ENCODE assay signal across 17 cellular contexts in the genomic region with DNA sequence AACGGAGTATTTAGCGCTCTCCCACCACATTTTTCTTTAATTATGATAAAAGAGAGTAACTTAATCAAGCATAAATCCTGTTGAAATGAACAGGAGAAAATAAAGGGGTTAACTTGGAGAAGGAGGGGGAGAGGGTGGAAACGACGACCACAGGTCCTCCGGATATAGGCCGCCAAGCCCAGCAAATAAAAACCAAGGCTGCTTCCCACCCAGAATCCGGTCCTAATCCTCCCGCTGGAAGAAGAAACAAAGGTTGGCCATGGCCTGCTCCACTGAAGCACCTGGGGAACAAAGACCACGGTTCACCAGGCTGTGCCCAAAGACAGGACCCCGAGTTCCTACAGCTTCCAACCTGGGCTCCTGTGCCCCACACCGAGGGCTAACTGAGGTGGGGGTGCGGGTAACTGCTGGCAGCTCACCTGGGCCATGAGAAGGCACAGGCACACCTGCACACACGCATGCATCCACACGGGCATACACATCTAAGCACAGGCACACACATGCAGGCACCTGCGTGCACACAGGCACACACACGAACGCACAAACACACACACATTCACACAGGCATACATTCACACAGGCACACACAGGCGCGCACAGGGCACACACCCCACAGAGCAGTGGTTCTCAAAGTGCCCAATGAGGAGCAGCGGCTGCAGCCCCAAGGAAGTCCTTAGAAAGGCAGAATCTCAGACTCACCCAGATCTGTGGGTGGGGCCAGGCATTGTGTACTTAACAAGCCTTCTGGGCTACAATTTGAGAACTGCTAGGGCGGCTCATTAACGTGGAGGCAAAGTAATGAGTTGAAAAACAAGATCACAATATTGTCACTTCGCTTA.
DNase-seq lines count a peak whose midpoint lies in the region; ATAC-seq and TF ChIP-seq lines count a peak whose summit lies in the region.
"Had no signal": no experiment of that assay in that cellular context is flagged by ENCODE, and none has a peak within 500 bp of the region (broad histone marks: within the 10 kb centered on the region; RNA-seq: fewer than 3 reads in every experiment).

No MANE protein-coding gene starts in this region.

- no peaks in the 10 kb centered on the region for H3K23me2 ChIP-seq in H9 (ENCODE audit: insufficient read length, low read depth, low read length, poor library complexity, severe bottlenecking)

- H3K27me3 Mint-ChIP-seq in H9 (ENCODE audit: low read depth), result peaks cover 8% of the 10 kb centered on the region
- H3K27me3 Mint-ChIP-seq: activated CD8-positive, alpha-beta memory T cell treated with anti-CD3 and anti-CD28 coated beads, Interleukin-2, amount 10 ng/mL, durations not matched to agents 7 days and 5 days had no signal

- peak overlapping the region; percentile 41 for H3K18ac ChIP-seq in H9 (ENCODE audit: insufficient read length, low read depth, low read length)

- no peaks in the 10 kb centered on the region for H3K9me3 ChIP-seq in H9 (ENCODE audit: control insufficient read depth, low read depth, low read length)
- H3K9me3 ChIP-seq in SK-N-SH, result no peaks in the 10 kb centered on the region
- no peaks in the 10 kb centered on the region for H3K9me3 ChIP-seq in iPS-20b (ENCODE audit: insufficient read depth, low read depth, low read length)
- H3K9me3 ChIP-seq in aorta (ENCODE audit: control insufficient read depth, low read length), result no peaks in the 10 kb centered on the region
- H3K9me3 ChIP-seq: heart right ventricle had no signal

- no peak for TF ChIP-seq CTCF in H9 (conservative IDR thresholded peaks at IDR 0.05)
- no peak for TF ChIP-seq CTCF in SK-N-SH (IDR thresholded peaks at IDR 0.05)

- no peak overlapping the region for H2BK15ac ChIP-seq in H9 (ENCODE audit: low read depth, low read length)

- no peaks in the 10 kb centered on the region for H3F3A ChIP-seq in SK-N-SH (replicated peaks; ENCODE audit: insufficient read depth)

- DNase-seq in H9 (peak; percentile 58), SK-N-SH (no peak), NCI-H226 (no peak), aorta (no peak), cerebellar cortex (ENCODE audit: low spot score) (no peak)
- DNase-seq in activated CD4-positive, alpha-beta T cell treated with anti-CD3 and anti-CD28 coated beads, Interleukin-2, amount 50 U/mL, for 1 hour, result no peak
- DNase-seq: activated CD4-positive, CD25-positive, alpha-beta regulatory T cell; activated CD8-positive, alpha-beta memory T cell treated with anti-CD3 and anti-CD28 coated beads, Interleukin-2, amount 10 ng/mL, durations not matched to agents 7 days and 5 days; activated effector memory CD4-positive, alpha-beta T cell treated with anti-CD3 and anti-CD28 coated beads, Interleukin-2, amount 50 U/mL, for 16 hours; DMS153; erythroblast; heart right ventricle; NCI-H2029 treated with DMSO at 0.1 percent for 48 hours; substantia nigra had no signal

- ATAC-seq in aorta (ENCODE audit: low FRiP score), result no peak
- ATAC-seq: activated CD8-positive, alpha-beta memory T cell treated with anti-CD3 and anti-CD28 coated beads, Interleukin-2, amount 10 ng/mL, durations not matched to agents 7 days and 5 days; heart right ventricle had no signal

- H3K27me3 ChIP-seq in H9 (ENCODE audit: insufficient read depth, low read length) (no peaks in the 10 kb centered on the region), SK-N-SH (ENCODE audit: insufficient read depth) (no peaks in the 10 kb centered on the region), iPS-20b (ENCODE audit: insufficient read depth, low read length) (no peaks in the 10 kb centered on the region), rectal smooth muscle tissue (ENCODE audit: control insufficient read depth, insufficient read depth, low read length) (no peaks in the 10 kb centered on the region), aorta (ENCODE audit: control insufficient read depth in 1 of 2, insufficient read depth in 2 of 2, low read length in 1 of 2) (no peaks in the 10 kb centered on the region)
- H3K27me3 ChIP-seq: heart right ventricle had no signal

- H3K9ac ChIP-seq in H9 (ENCODE audit: extremely low read depth, insufficient read length, low read length), result no peak overlapping the region
- no peak overlapping the region for H3K9ac ChIP-seq in SK-N-SH
- peak overlapping the region; percentile 10; the same call in 1 of the 2 replicates for H3K9ac ChIP-seq in iPS-20b (ENCODE audit: low read depth, low read length)
- H3K9ac ChIP-seq in rectal smooth muscle tissue (ENCODE audit: low read length), result no peak overlapping the region

- H3K4me1 Mint-ChIP-seq in H9, result peaks cover 28 to 39% of the 10 kb centered on the region in 2 experiments

- H2BK120ac ChIP-seq in H9 (ENCODE audit: low read depth, low read length, poor library complexity, severe bottlenecking), result no peak overlapping the region

- no peak overlapping the region for H3T11ph ChIP-seq in H9 (ENCODE audit: low read length)

- H3K4me3 Mint-ChIP-seq in H9, result no peak overlapping the region; a peak in 1 of 5 replicates
- H3K4me3 Mint-ChIP-seq: activated CD8-positive, alpha-beta memory T cell treated with anti-CD3 and anti-CD28 coated beads, Interleukin-2, amount 10 ng/mL, durations not matched to agents 7 days and 5 days; T-helper 1 cell treated with Interleukin-12 subunit alpha and Interleukin-12 subunit beta and Interleukin-4 antibody, amounts not matched to agents 30 μg/mL and 1 μg/mL, for 36 hours had no signal

- no peak overlapping the region for H2BK20ac ChIP-seq in H9 (ENCODE audit: low read depth, low read length, poor library complexity, severe bottlenecking)

- WGBS in H9 (ENCODE audit: extremely low coverage, insufficient read length, low lambda C conversion rate), result no CpG with 5 or more reads among the region's 23 CpGs
- 66% methylated on average over 23 of the region's 23 CpGs for WGBS in SK-N-SH (ENCODE audit: low lambda C conversion rate)
- 90 to 92% methylated on average over 23 of the region's 23 CpGs for WGBS in aorta, 2 donors

- H3K23ac ChIP-seq in H9 (ENCODE audit: insufficient read length, low read depth, low read length), result no peak overlapping the region

- H3K56ac ChIP-seq in H9 (ENCODE audit: insufficient read length, low read depth, low read length), result no peak overlapping the region

- peaks cover 8 to 18% of the 10 kb centered on the region in 2 experiments; a peak in 4 of 5 replicates for H3K9me3 Mint-ChIP-seq in H9
- H3K9me3 Mint-ChIP-seq: T-helper 1 cell treated with Interleukin-12 subunit alpha and Interleukin-12 subunit beta and Interleukin-4 antibody, amounts not matched to agents 30 μg/mL and 1 μg/mL, for 36 hours had no signal

- H3K27ac Mint-ChIP-seq in H9, result peak overlapping the region in 1 of 3 experiments; percentile 44; a peak in 2 of 7 replicates
- H3K27ac Mint-ChIP-seq: activated CD8-positive, alpha-beta memory T cell treated with anti-CD3 and anti-CD28 coated beads, Interleukin-2, amount 10 ng/mL, durations not matched to agents 7 days and 5 days; T-helper 1 cell treated with Interleukin-12 subunit alpha and Interleukin-12 subunit beta and Interleukin-4 antibody, amounts not matched to agents 30 μg/mL and 1 μg/mL, for 36 hours had no signal

- no peak overlapping the region for H2AFZ ChIP-seq in H9 (ENCODE audit: low read length)
- H2AFZ ChIP-seq in SK-N-SH (ENCODE audit: low read depth), result no peak overlapping the region

- TF ChIP-seq RAD21 in SK-N-SH (IDR thresholded peaks at IDR 0.05; ENCODE audit: low read length), result no peak

- H3K79me1 ChIP-seq in H9 (ENCODE audit: insufficient read depth, low read depth, low read length, poor library complexity, severe bottlenecking), result no peaks in the 10 kb centered on the region

- no peak overlapping the region for H3K4me2 ChIP-seq in H9 (ENCODE audit: insufficient read depth, insufficient read length, low read length)
- H3K4me2 ChIP-seq in SK-N-SH, result no peak overlapping the region

- H4K8ac ChIP-seq in H9 (replicated peaks; ENCODE audit: insufficient read length, low read depth, low read length), result no peak overlapping the region

- no peak overlapping the region for H3K4me3 ChIP-seq in SK-N-SH (ENCODE audit: low read depth in 2 of 2, low read length in 1 of 2)
- no peak overlapping the region; the same call in 1 of the 2 replicates for H3K4me3 ChIP-seq in iPS-20b (ENCODE audit: low read length)
- no peak overlapping the region for H3K4me3 ChIP-seq in rectal smooth muscle tissue (ENCODE audit: low read length)
- H3K4me3 ChIP-seq in aorta (ENCODE audit: low read length in 2 of 2), result no peak overlapping the region
- H3K4me3 ChIP-seq: heart right ventricle had no signal

- peaks cover 0 to 15% (median 5%) of the 10 kb centered on the region in 3 experiments; a peak in 5 of 7 replicates for H3K36me3 Mint-ChIP-seq in H9 (ENCODE audit: insufficient read depth in 1 of 3, low read depth in 3 of 3)
- H3K36me3 Mint-ChIP-seq: activated CD8-positive, alpha-beta memory T cell treated with anti-CD3 and anti-CD28 coated beads, Interleukin-2, amount 10 ng/mL, durations not matched to agents 7 days and 5 days had no signal

- H3K79me2 ChIP-seq in H9 (ENCODE audit: insufficient read depth, low read length), result no peaks in the 10 kb centered on the region
- H3K79me2 ChIP-seq in SK-N-SH (ENCODE audit: insufficient read depth), result no peaks in the 10 kb centered on the region

- intact Hi-C loops in aorta (cut with DNase I), result no loop called here

- H3K36me3 ChIP-seq in SK-N-SH (replicated peaks in 1 of 2; ENCODE audit: control insufficient read depth in 1 of 2, insufficient read depth in 2 of 2, low read length in 1 of 2) (no peaks in the 10 kb centered on the region), iPS-20b (ENCODE audit: insufficient read depth, low read depth, low read length) (no peaks in the 10 kb centered on the region), rectal smooth muscle tissue (ENCODE audit: control insufficient read depth, insufficient read depth, low read length) (no peaks in the 10 kb centered on the region), aorta (ENCODE audit: control insufficient read depth in 1 of 2, insufficient read depth in 2 of 2, low read length in 1 of 2) (no peaks in the 10 kb centered on the region)
- H3K36me3 ChIP-seq: heart right ventricle had no signal

- no peak overlapping the region for H2AK5ac ChIP-seq in H9 (ENCODE audit: insufficient read length, low read length)

- CTCF ChIA-PET in SK-N-SH (lab: Yijun Ruan, JAX), result interaction anchor here (1.0 to 1.7 kb wide), 3 partner anchors 10 to 99 kb away, joined by 3 to 5 read pairs (median 4); partner anchors contain the start of gene ROR2

- no peak overlapping the region for H4K91ac ChIP-seq in H9 (ENCODE audit: insufficient read length, low read depth, low read length)

- H3K4ac ChIP-seq in H9 (ENCODE audit: low read depth, low read length), result no peak overlapping the region

- POLR2A ChIA-PET in SK-N-SH (lab: Yijun Ruan, JAX), result no interaction called here

- H2BK5ac ChIP-seq in H9 (ENCODE audit: insufficient read length, low read length), result no peak overlapping the region

- H3K27ac ChIP-seq in H9 (ENCODE audit: insufficient read length, low read depth, low read length) (no peak overlapping the region), SK-N-SH (ENCODE audit: low read depth in 2 of 2, low read length in 1 of 2) (peak overlapping the region in 1 of 2 experiments; percentile 62; a peak in 2 of 4 replicates), iPS-20b (ENCODE audit: low read length) (peak overlapping the region; percentile 13), rectal smooth muscle tissue (ENCODE audit: low read depth, low read length) (peak overlapping the region; percentile 68), aorta (ENCODE audit: low read depth in 1 of 2, low read length in 2 of 2) (no peak overlapping the region)
- H3K27ac ChIP-seq: heart right ventricle had no signal

- no peaks in the 10 kb centered on the region for H3K9me2 ChIP-seq in SK-N-SH

- no peak overlapping the region for H2BK12ac ChIP-seq in H9 (ENCODE audit: insufficient read length, low read depth, low read length)

- TF ChIP-seq EP300 in SK-N-SH (IDR thresholded peaks at IDR 0.05; ENCODE audit: borderline replicate concordance in 1 of 2, low read depth in 1 of 2, low read length in 1 of 2), result no peak

- H3K4me1 ChIP-seq in H9 (ENCODE audit: insufficient read depth, low read length), result peaks cover 2% of the 10 kb centered on the region; the same call in 1 of the 2 replicates
- peaks cover 0 to 26% of the 10 kb centered on the region in 2 experiments; a peak in 2 of 4 replicates for H3K4me1 ChIP-seq in SK-N-SH (ENCODE audit: control insufficient read depth in 1 of 2, insufficient read depth in 2 of 2, low read depth in 1 of 2, low read length in 1 of 2)
- peaks cover 16% of the 10 kb centered on the region; the same call in 1 of the 2 replicates for H3K4me1 ChIP-seq in iPS-20b (ENCODE audit: insufficient read depth, low read length)
- peaks cover 9% of the 10 kb centered on the region for H3K4me1 ChIP-seq in rectal smooth muscle tissue (ENCODE audit: control insufficient read depth, insufficient read depth, low read length)
- no peaks in the 10 kb centered on the region for H3K4me1 ChIP-seq in aorta (ENCODE audit: control insufficient read depth in 1 of 2, insufficient read depth in 2 of 2, low read length in 2 of 2)
- H3K4me1 ChIP-seq: heart right ventricle had no signal

- no peaks in the 10 kb centered on the region for H4K20me1 ChIP-seq in H9 (ENCODE audit: control insufficient read depth, insufficient read depth, insufficient read length)
- no peaks in the 10 kb centered on the region for H4K20me1 ChIP-seq in SK-N-SH (ENCODE audit: insufficient read depth)

- H3K14ac ChIP-seq in H9 (ENCODE audit: insufficient read depth, low read length), result peak overlapping the region; percentile 49; the same call in 1 of the 2 replicates

- H4K5ac ChIP-seq in H9 (ENCODE audit: insufficient read length, low read depth, low read length), result no peak overlapping the region

Comparison
In these comparisons a context has a peak if more than half of its experiments do, and no peak if none do; other contexts are left out.
1. H3K27ac ChIP-seq: peak in iPS-20b (single experiment) and rectal smooth muscle tissue (single experiment); none in H9 (single experiment) and aorta (0 of 2).